ENCODE assay signal across 22 cellular contexts in the genomic region with DNA sequence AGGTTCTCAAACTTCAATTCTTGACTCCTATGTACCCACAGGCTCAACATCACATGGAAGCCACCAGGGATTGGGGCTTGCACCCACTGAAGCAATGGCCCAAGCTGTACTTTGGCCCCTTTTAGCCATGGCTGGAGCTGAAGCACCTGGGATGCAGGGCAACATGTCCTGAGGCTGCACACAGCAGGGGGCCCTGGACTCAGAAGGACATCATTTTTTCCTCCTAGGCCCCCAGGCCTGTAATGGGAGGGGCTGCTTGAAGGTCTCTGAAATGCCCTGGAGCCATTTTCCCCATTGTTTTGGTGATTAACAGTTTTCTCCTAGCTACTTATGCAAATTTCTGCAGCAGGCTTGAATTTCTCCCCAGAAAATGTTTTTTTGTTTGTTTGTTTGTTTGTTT.
"Had no signal": no experiment of that assay in that cellular context is flagged by ENCODE, and none has a peak within 500 bp of the region (broad histone marks: within the 10 kb centered on the region; RNA-seq: fewer than 3 reads in every experiment).

No MANE protein-coding gene starts in this region.

- H3K36me3 Mint-ChIP-seq: activated naive CD4-positive, alpha-beta T cell treated with anti-CD3 and anti-CD28 coated beads, Interleukin-2, amount 50 U/mL, for 24 hours; brain had no signal

- H3K27me3 Mint-ChIP-seq: activated naive CD4-positive, alpha-beta T cell treated with anti-CD3 and anti-CD28 coated beads, Interleukin-2, amount 50 U/mL, for 24 hours; brain; natural killer cell treated with Interleukin-12 subunit alpha and Interleukin-12 subunit beta and Interleukin-15 and Interleukin-18, amount 100 ng/mL, for 72 hours had no signal

- H3K9me3 ChIP-seq: pancreas, psoas muscle, right atrium auricular region had no signal

- ATAC-seq: foreskin keratinocyte; natural killer cell treated with Interleukin-12 subunit alpha and Interleukin-12 subunit beta and Interleukin-15 and Interleukin-18, amount 100 ng/mL, for 72 hours; pancreas; psoas muscle had no signal

- H3K4me3 Mint-ChIP-seq: activated naive CD4-positive, alpha-beta T cell treated with anti-CD3 and anti-CD28 coated beads, Interleukin-2, amount 50 U/mL, for 24 hours; brain; immature natural killer cell; natural killer cell treated with Interleukin-12 subunit alpha and Interleukin-12 subunit beta and Interleukin-15 and Interleukin-18, amount 100 ng/mL, for 72 hours had no signal

- H3K4me1 ChIP-seq: foreskin keratinocyte, left ventricle myocardium inferior, pancreas, psoas muscle, right atrium auricular region, tibial artery had no signal

- H3K27ac ChIP-seq: foreskin keratinocyte, left ventricle myocardium inferior, pancreas, psoas muscle, right atrium auricular region, tibial artery had no signal

- DNase-seq: activated gamma-delta T cell treated with Interleukin-2 at 50 U/mL for 16 hours; activated T-cell treated with anti-CD3 and anti-CD28 coated beads, Interleukin-2, amount 50 U/mL, for 1 hour; aorta; caudate nucleus; dermis blood vessel endothelial cell; effector CD8-positive, alpha-beta T cell; foreskin keratinocyte; immature natural killer cell; left ventricle myocardium inferior; mammary epithelial cell; midbrain; pancreas; psoas muscle; stimulated activated CD4-positive, alpha-beta T cell treated with anti-CD3 and anti-CD28 coated beads, Interleukin-4, amount 100 ng/mL, for 24 hours; stimulated activated naive CD4-positive, alpha-beta T cell treated with Interleukin-2 at 50 U/mL for 16 hours; substantia nigra; T-helper 2 cell; tibial artery had no signal

- H3K4me3 ChIP-seq: left ventricle myocardium inferior, pancreas, psoas muscle, right atrium auricular region, tibial artery had no signal

- H3K27me3 ChIP-seq: foreskin keratinocyte, pancreas, right atrium auricular region, tibial artery had no signal

- H3K27ac Mint-ChIP-seq: activated naive CD4-positive, alpha-beta T cell treated with anti-CD3 and anti-CD28 coated beads, Interleukin-2, amount 50 U/mL, for 24 hours; brain; immature natural killer cell; natural killer cell treated with Interleukin-12 subunit alpha and Interleukin-12 subunit beta and Interleukin-15 and Interleukin-18, amount 100 ng/mL, for 72 hours had no signal

- H3K36me3 ChIP-seq: left ventricle myocardium inferior, pancreas, right atrium auricular region, tibial artery had no signal

- H3K4me1 Mint-ChIP-seq: activated naive CD4-positive, alpha-beta T cell treated with anti-CD3 and anti-CD28 coated beads, Interleukin-2, amount 50 U/mL, for 24 hours; brain; immature natural killer cell had no signal
